17 cellular contexts compared by ENCODE assay signal in genomic region chr17:45090711-45091110, GRCh38. TPM values are rescaled to one million over a fixed set of nuclear protein-coding genes. Genes with fewer than 3 reads are reported as not detected.
DNase-seq lines count a peak whose midpoint lies in the region; ATAC-seq and TF ChIP-seq lines count a peak whose summit lies in the region.
"Had no signal": no experiment of that assay in that cellular context is flagged by ENCODE, and none has a peak within 500 bp of the region (broad histone marks: within the 10 kb centered on the region; RNA-seq: fewer than 3 reads in every experiment).

No MANE protein-coding gene starts in this region.

- no peak overlapping the region; the same call in 1 of the 2 replicates for H3K4me3 Mint-ChIP-seq in HFFc6
- H3K4me3 Mint-ChIP-seq: activated T-helper 17 cell treated with anti-CD3 and anti-CD28 coated beads, Interleukin-2, amount 50 U/mL, for 72 hours; naive thymus-derived CD4-positive, alpha-beta T cell had no signal

- WGBS in suprapubic skin = 93% methylated on average over 3 of the region's 3 CpGs

- TF ChIP-seq POLR2A in suprapubic skin (IDR thresholded peaks at IDR 0.05) = no peak

- no peak for ATAC-seq in GM19455 (IDR thresholded peaks at IDR 0.05; ENCODE audit: unreplicated experiment)
- no peak for ATAC-seq in HG02852 (IDR thresholded peaks at IDR 0.05; ENCODE audit: unreplicated experiment)
- ATAC-seq in HG03045 (IDR thresholded peaks at IDR 0.05; ENCODE audit: unreplicated experiment) = no peak
- ATAC-seq: activated T-helper 17 cell treated with anti-CD3 and anti-CD28 coated beads, Interleukin-2, amount 50 U/mL, for 72 hours; HCT116; left colon; naive thymus-derived CD4-positive, alpha-beta T cell had no signal

- peaks cover 45% of the 10 kb centered on the region for H3K4me1 ChIP-seq in suprapubic skin

- H3K27ac ChIP-seq in caudate nucleus (ENCODE audit: low read depth, low read length) (peak overlapping the region; percentile 64), layer of hippocampus (ENCODE audit: low read depth, low read length) (peak overlapping the region; percentile 21), suprapubic skin (peak overlapping the region; percentile 24)
- H3K27ac ChIP-seq: brain microvascular endothelial cell had no signal

- H3K9me3 ChIP-seq in suprapubic skin = no peaks in the 10 kb centered on the region

- H3K36me3 ChIP-seq in suprapubic skin = peaks cover 88% of the 10 kb centered on the region

- H3K27me3 Mint-ChIP-seq in HFFc6 (ENCODE audit: insufficient read depth) = peaks cover 2% of the 10 kb centered on the region
- H3K27me3 Mint-ChIP-seq: activated T-helper 17 cell treated with anti-CD3 and anti-CD28 coated beads, Interleukin-2, amount 50 U/mL, for 72 hours; naive thymus-derived CD4-positive, alpha-beta T cell had no signal

- no peak for DNase-seq in HFFc6
- no peak for DNase-seq in caudate nucleus (lab: John Stamatoyannopoulos, UW)
- no peak for DNase-seq in suprapubic skin (ENCODE audit: low spot score in 2 of 2)
- DNase-seq in NCI-H1092 treated with DMSO at 0.1 percent for 48 hours (lab: John Stamatoyannopoulos, UW) = no peak
- DNase-seq: brain microvascular endothelial cell; glutamatergic neuron; left colon; naive thymus-derived CD4-positive, alpha-beta T cell; NCI-H2029 treated with DMSO at 0.1 percent for 48 hours; retina; stimulated activated CD4-positive, alpha-beta T cell treated with anti-CD3 and anti-CD28 coated beads, Interleukin-2, amount 100 ng/mL, for 48 hours had no signal

- no peak for TF ChIP-seq EP300 in suprapubic skin (IDR thresholded peaks at IDR 0.05)

- H3K36me3 Mint-ChIP-seq in HFFc6 (ENCODE audit: low read depth) = peaks cover 50% of the 10 kb centered on the region

- H3K27ac Mint-ChIP-seq in HFFc6 = peak overlapping the region; percentile 95
- H3K27ac Mint-ChIP-seq: activated T-helper 17 cell treated with anti-CD3 and anti-CD28 coated beads, Interleukin-2, amount 50 U/mL, for 72 hours had no signal

- H3K27me3 ChIP-seq in layer of hippocampus (ENCODE audit: control insufficient read depth, insufficient read depth, low read length) (no peaks in the 10 kb centered on the region), suprapubic skin (no peaks in the 10 kb centered on the region)
- H3K27me3 ChIP-seq: brain microvascular endothelial cell had no signal

- peaks cover 52% of the 10 kb centered on the region for H3K4me1 Mint-ChIP-seq in HFFc6 (ENCODE audit: low read depth)
- H3K4me1 Mint-ChIP-seq: activated T-helper 17 cell treated with anti-CD3 and anti-CD28 coated beads, Interleukin-2, amount 50 U/mL, for 72 hours had no signal

- no peaks in the 10 kb centered on the region; the same call in 1 of the 2 replicates for H3K9me3 Mint-ChIP-seq in HFFc6
- H3K9me3 Mint-ChIP-seq: activated T-helper 17 cell treated with anti-CD3 and anti-CD28 coated beads, Interleukin-2, amount 50 U/mL, for 72 hours; naive thymus-derived CD4-positive, alpha-beta T cell had no signal

- H3K4me3 ChIP-seq in suprapubic skin = no peak overlapping the region

- no peak for TF ChIP-seq CTCF in HFFc6 (IDR thresholded peaks at IDR 0.05)
- TF ChIP-seq CTCF in suprapubic skin (IDR thresholded peaks at IDR 0.05) = no peak

RNA-seq across cellular contexts. Expression of gene NMT1, which starts 29.6 kb away (rescaled TPM):
- total RNA-seq in HFFc6 (2021; fragmentation: NEBNext Ultra II Directional; extraction: Animal tissue kit (Norgen Biotek cat#: 25700)) = 100 to 1,000 TPM; 135 to 152 (median 142) TPM
- total RNA-seq in suprapubic skin = 10 to 100 TPM; 53.2 to 73.3 (median 65.9) TPM

RNA-seq across cellular contexts. Expression of gene DCAKD, which starts 39.3 kb away (rescaled TPM):
- total RNA-seq in HFFc6 (2021; fragmentation: NEBNext Ultra II Directional; extraction: Animal tissue kit (Norgen Biotek cat#: 25700)) = 10 to 100 TPM; 34.0 to 38.9 (median 35.8) TPM
- total RNA-seq in suprapubic skin = 10 to 100 TPM; 49.1 to 68.5 (median 60.9) TPM

RNA-seq across cellular contexts. Expression of gene PLCD3, which starts 41.6 kb away (rescaled TPM):
- 100 to 1,000 TPM in 1 of 6 experiments, 10 to 100 TPM in 5; 77.2 to 112 (median 83.8) TPM for total RNA-seq in HFFc6 (2021; fragmentation: NEBNext Ultra II Directional; extraction: Animal tissue kit (Norgen Biotek cat#: 25700))
- 10 to 100 TPM; 44.7 to 87.1 (median 58.3) TPM for total RNA-seq in suprapubic skin

RNA-seq across cellular contexts. Expression of gene ACBD4, which starts 44.8 kb away (rescaled TPM):
- total RNA-seq in HFFc6 (2021; fragmentation: NEBNext Ultra II Directional; extraction: Animal tissue kit (Norgen Biotek cat#: 25700)) = 1 to 10 TPM; 5.0 to 8.0 (median 6.5) TPM
- 10 to 100 TPM in 2 of 4 donors, 1 to 10 TPM in 2; 6.2 to 37.7 (median 10.9) TPM for total RNA-seq in suprapubic skin

RNA-seq across cellular contexts. Expression of gene HEXIM1, which starts 57.6 kb away (rescaled TPM):
- total RNA-seq in HFFc6 (2021; fragmentation: NEBNext Ultra II Directional; extraction: Animal tissue kit (Norgen Biotek cat#: 25700)) = 10 to 100 TPM; 31.8 to 42.0 (median 34.5) TPM
- 10 to 100 TPM; 23.1 to 35.6 (median 27.8) TPM for total RNA-seq in suprapubic skin
